In the genomic region with DNA sequence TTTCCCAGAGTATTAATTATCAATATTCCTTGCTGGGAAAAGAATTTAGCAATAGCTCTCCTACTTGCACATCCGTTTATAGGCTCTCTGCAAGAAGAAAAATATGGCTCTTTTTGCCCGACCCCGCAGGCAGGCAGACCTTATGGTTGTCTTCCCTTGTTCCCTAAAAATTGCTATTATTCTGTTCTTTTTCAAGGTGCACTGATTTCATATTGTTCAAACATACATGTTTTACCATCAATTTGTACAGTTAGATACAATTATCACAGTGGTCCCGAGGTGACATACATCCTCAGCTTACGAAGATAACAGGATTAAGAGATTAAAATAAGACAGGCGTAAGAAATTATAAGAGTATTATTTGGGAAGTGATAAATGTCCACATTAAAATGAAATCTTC, we compare ENCODE assay signal across 6 cellular contexts. TPM values are rescaled to one million over a fixed set of nuclear protein-coding genes. Genes with fewer than 3 reads are reported as not detected.
"Had no signal": no experiment of that assay in that cellular context is flagged by ENCODE, and none has a peak within 500 bp of the region (broad histone marks: within the 10 kb centered on the region; RNA-seq: fewer than 3 reads in every experiment).

No MANE protein-coding gene starts in this region.

RNA-seq across cellular contexts. Expression of gene HTR1D, which starts 6.7 kb away (rescaled TPM):
- total RNA-seq: subcutaneous adipose tissue, suprapubic skin, thoracic aorta, thyroid gland, uterus, vagina had no signal
